Comparison of ENCODE assay signal across 15 cellular contexts in the genomic region with DNA sequence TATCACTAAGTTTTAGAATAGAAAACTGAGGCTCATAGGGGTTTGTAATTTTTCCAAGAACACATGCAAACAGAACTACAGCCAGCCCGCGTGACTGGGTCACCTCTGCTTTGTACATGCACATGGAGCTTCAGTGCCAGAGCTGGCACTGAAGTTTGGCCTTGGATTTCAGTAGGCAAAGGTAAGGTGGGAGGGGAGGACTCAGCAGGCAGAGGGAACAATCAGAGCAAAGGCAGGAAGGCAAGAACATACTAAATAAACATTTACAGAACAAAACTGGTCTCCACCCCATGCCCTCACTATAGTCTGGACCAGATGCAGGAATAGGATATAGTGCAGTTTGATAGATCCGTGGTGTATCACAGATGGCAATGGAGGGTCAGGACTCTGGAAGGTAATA.
"Had no signal": no experiment of that assay in that cellular context is flagged by ENCODE, and none has a peak within 500 bp of the region (broad histone marks: within the 10 kb centered on the region; RNA-seq: fewer than 3 reads in every experiment).

No MANE protein-coding gene starts in this region.

- H3K4me1 Mint-ChIP-seq: activated naive CD4-positive, alpha-beta T cell treated with anti-CD3 and anti-CD28 coated beads, Interleukin-2, amount 50 U/mL, for 24 hours had no signal

- H3K4me3 Mint-ChIP-seq: activated naive CD4-positive, alpha-beta T cell treated with anti-CD3 and anti-CD28 coated beads, Interleukin-2, amount 50 U/mL, for 24 hours; brain; dendritic cell treated with granulocyte-macrophage colony-stimulating factor and Interleukin-4, amounts not matched to agents 40 ng/mL and 50 ng/mL, for 4 days; effector memory CD8-positive, alpha-beta T cell; naive thymus-derived CD8-positive, alpha-beta T cell; stimulated activated naive B cell treated with anti-CD40 and anti-IgM and Interleukin-4, amounts not matched to agents 10 μg/mL and 1 μg/mL and 100 μg/mL, for 72 hours had no signal

- H3K27me3 ChIP-seq: upper lobe of left lung had no signal

- H3K4me1 ChIP-seq: upper lobe of left lung had no signal

- H3K9me3 Mint-ChIP-seq: activated naive CD4-positive, alpha-beta T cell treated with anti-CD3 and anti-CD28 coated beads, Interleukin-2, amount 50 U/mL, for 24 hours; dendritic cell treated with granulocyte-macrophage colony-stimulating factor and Interleukin-4, amounts not matched to agents 40 ng/mL and 50 ng/mL, for 4 days; effector memory CD8-positive, alpha-beta T cell; stimulated activated naive B cell treated with anti-CD40 and anti-IgM and Interleukin-4, amounts not matched to agents 10 μg/mL and 1 μg/mL and 100 μg/mL, for 72 hours had no signal

- H3K36me3 Mint-ChIP-seq: activated naive CD4-positive, alpha-beta T cell treated with anti-CD3 and anti-CD28 coated beads, Interleukin-2, amount 50 U/mL, for 24 hours; brain; naive thymus-derived CD8-positive, alpha-beta T cell; stimulated activated naive B cell treated with anti-CD40 and anti-IgM and Interleukin-4, amounts not matched to agents 10 μg/mL and 1 μg/mL and 100 μg/mL, for 72 hours had no signal

- H3K4me3 ChIP-seq: upper lobe of left lung had no signal

- H3K27ac Mint-ChIP-seq: effector memory CD8-positive, alpha-beta T cell; progenitor cell of endocrine pancreas; stimulated activated naive B cell treated with anti-CD40 and anti-IgM and Interleukin-4, amounts not matched to agents 10 μg/mL and 1 μg/mL and 100 μg/mL, for 72 hours had no signal

- H3K36me3 ChIP-seq: upper lobe of left lung had no signal

- H3K27ac ChIP-seq: upper lobe of left lung had no signal

- ATAC-seq: effector memory CD8-positive, alpha-beta T cell; naive thymus-derived CD8-positive, alpha-beta T cell; sciatic nerve; stimulated activated naive B cell treated with anti-CD40 and anti-IgM and Interleukin-4, amounts not matched to agents 10 μg/mL and 1 μg/mL and 100 μg/mL, for 72 hours had no signal

- H3K9me3 ChIP-seq: upper lobe of left lung had no signal

- H3K27me3 Mint-ChIP-seq: activated naive CD4-positive, alpha-beta T cell treated with anti-CD3 and anti-CD28 coated beads, Interleukin-2, amount 50 U/mL, for 24 hours; brain; stimulated activated naive B cell treated with anti-CD40 and anti-IgM and Interleukin-4, amounts not matched to agents 10 μg/mL and 1 μg/mL and 100 μg/mL, for 72 hours had no signal

- DNase-seq: activated CD4-positive, alpha-beta T cell treated with anti-CD3 and anti-CD28 coated beads, Interleukin-2, amount 50 U/mL, for 4 hours; activated CD4-positive, CD25-positive, alpha-beta regulatory T cell treated with anti-CD3 and anti-CD28 coated beads, Interleukin-2, amount 50 U/mL, for 72 hours; activated T-cell treated with anti-CD3 and anti-CD28 coated beads, Interleukin-2, amount 50 U/mL, for 1 hour; effector memory CD8-positive, alpha-beta T cell; hippocampal formation; naive thymus-derived CD8-positive, alpha-beta T cell; nucleus accumbens; stimulated activated CD4-positive, alpha-beta T cell treated with anti-CD3 and anti-CD28 coated beads, Interleukin-2, amount 100 ng/mL, for 24 hours; stimulated activated naive B cell treated with anti-CD40 and anti-IgM and Interleukin-4, amounts not matched to agents 10 μg/mL and 1 μg/mL and 100 μg/mL, for 72 hours; upper lobe of left lung had no signal
